Comparison of ENCODE assay signal across 8 cellular contexts in genomic region chr17:42561908-42562844, GRCh38. TPM values are rescaled to one million over a fixed set of nuclear protein-coding genes. Genes with fewer than 3 reads are reported as not detected.
DNase-seq lines count a peak whose midpoint lies in the region; ATAC-seq and TF ChIP-seq lines count a peak whose summit lies in the region.

COASY (plus strand) TSS chr17:42562148; CDS start chr17:42562623, 475 bp downstream.

- peak; percentile 51 for ATAC-seq in HG02840 (IDR thresholded peaks at IDR 0.05; ENCODE audit: low FRiP score, unreplicated experiment)
- ATAC-seq in HG02763 (IDR thresholded peaks at IDR 0.05; ENCODE audit: unreplicated experiment), result no peak

- H2AFZ ChIP-seq in mammary epithelial cell (ENCODE audit: low read depth, low read length), result peak within 1 kb of the TSS; percentile 73

- intact Hi-C loops in mammary epithelial cell (cut with micrococcal nuclease), result no loop called here

- peaks cover 40% of the 10 kb centered on the region for H3K36me3 ChIP-seq in WERI-Rb-1
- H3K36me3 ChIP-seq in mammary epithelial cell (ENCODE audit: insufficient read depth, low read length), result peaks cover 13% of the 10 kb centered on the region
- H3K36me3 ChIP-seq in iPS-18a (ENCODE audit: control insufficient read depth, low read depth, low read length), result peaks cover 14% of the 10 kb centered on the region

- H3K79me2 ChIP-seq in mammary epithelial cell (ENCODE audit: insufficient read depth, low read length), result peaks cover 35% of the 10 kb centered on the region

- WGBS in mammary epithelial cell (ENCODE audit: low coverage, missing lambda C conversion rate), result under 1% methylated on average over 45 of the region's 57 CpGs

- peak within 1 kb of the TSS; percentile 85 for H3K27ac ChIP-seq in WERI-Rb-1
- H3K27ac ChIP-seq in mammary epithelial cell (ENCODE audit: insufficient read depth, low read depth, low read length), result peak within 1 kb of the TSS; percentile 67
- H3K27ac ChIP-seq in iPS-18a (ENCODE audit: low read length), result no peak within 1 kb of the TSS

- CTCF ChIA-PET in mammary epithelial cell (lab: Charles Lee; ENCODE audit: low non-redundant PET), result no interaction called here

- H3K27me3 ChIP-seq in WERI-Rb-1 (ENCODE audit: insufficient read depth, low read depth, severe bottlenecking), result no peaks in the 10 kb centered on the region
- no peaks in the 10 kb centered on the region for H3K27me3 ChIP-seq in mammary epithelial cell (ENCODE audit: insufficient read depth, low read length)
- no peaks in the 10 kb centered on the region for H3K27me3 ChIP-seq in iPS-18a (ENCODE audit: control insufficient read depth, insufficient read depth, low read length)

- H3K4me3 ChIP-seq in WERI-Rb-1 (ENCODE audit: low read depth, low read length), result peak within 1 kb of the TSS; percentile 95
- peak within 1 kb of the TSS; percentile 63 to 82 (median 81) for H3K4me3 ChIP-seq in mammary epithelial cell (replicated peaks in 1 of 3; ENCODE audit: insufficient read depth in 1 of 3, low read depth in 2 of 3, low read length in 3 of 3)
- H3K4me3 ChIP-seq in iPS-18a (ENCODE audit: low read length), result peak within 1 kb of the TSS; percentile 85
- peak within 1 kb of the TSS; percentile 80 for H3K4me3 ChIP-seq in skeletal muscle cell (ENCODE audit: low read depth, low read length)

- TF ChIP-seq CTCF in WERI-Rb-1 (IDR thresholded peaks at IDR 0.05; ENCODE audit: low read depth, low read length), result no peak
- no peak for TF ChIP-seq CTCF in mammary epithelial cell (conservative IDR thresholded peaks at IDR 0.05 in 1 of 2, IDR thresholded peaks at IDR 0.05 in 1 of 2; ENCODE audit: extremely low read depth in 1 of 2, insufficient read depth in 1 of 2, low read depth in 1 of 2, low read length in 2 of 2)

- in situ Hi-C loops in mammary epithelial cell (cut with MboI; ENCODE audit: low sequenced_read_pairs in 2 of 2), result no loop called here

- H4K20me1 ChIP-seq in mammary epithelial cell (ENCODE audit: insufficient read depth, low read length), result no peaks in the 10 kb centered on the region

- dilution Hi-C loops in mammary epithelial cell (cut with HindIII; ENCODE audit: low sequenced_read_pairs), result no loop called here

- H3K9ac ChIP-seq in mammary epithelial cell (ENCODE audit: insufficient read depth, low read length), result peak within 1 kb of the TSS; percentile 76
- H3K9ac ChIP-seq in iPS-18a (ENCODE audit: low read length), result peak within 1 kb of the TSS; percentile 83

- BruUV-seq in mammary epithelial cell (replicated peaks; lab: Mats Ljungman, UMichigan), result TSS peak; percentile 34

- peak; percentile 77 for DNase-seq in DMS114 treated with DMSO at 0.1 percent for 48 hours (lab: John Stamatoyannopoulos, UW; ENCODE audit: unreplicated experiment)
- peak; percentile 95 for DNase-seq in NCI-H2227 treated with DMSO at 0.1 percent for 48 hours (lab: John Stamatoyannopoulos, UW)
- peak; percentile 99 for DNase-seq in WERI-Rb-1
- peak; percentile 93 for DNase-seq in mammary epithelial cell
- peak; percentile 92 for DNase-seq in skeletal muscle cell (ENCODE audit: low read depth)

- H3K9me3 ChIP-seq in WERI-Rb-1 (ENCODE audit: severe bottlenecking) (no peaks in the 10 kb centered on the region), mammary epithelial cell (replicated peaks; ENCODE audit: insufficient read depth, low read length) (no peaks in the 10 kb centered on the region), iPS-18a (ENCODE audit: control insufficient read depth, low read depth, low read length) (no peaks in the 10 kb centered on the region)

- H3K4me2 ChIP-seq in mammary epithelial cell (ENCODE audit: insufficient read depth, low read depth, low read length), result peak within 1 kb of the TSS; percentile 97

- H3K4me1 ChIP-seq in mammary epithelial cell (ENCODE audit: insufficient read depth, low read length) (peaks cover 28% of the 10 kb centered on the region), iPS-18a (ENCODE audit: control insufficient read depth, low read depth, low read length) (peaks cover 7% of the 10 kb centered on the region)

RNA-seq across cellular contexts. Expression of gene COASY, which starts in this region (rescaled TPM):
- 10 to 100 TPM; 26.0 to 90.1 TPM for total RNA-seq in mammary epithelial cell
- polyA plus RNA-seq in mammary epithelial cell, result 61.1 TPM
- polyA minus RNA-seq in mammary epithelial cell, result 92.7 TPM
